8 cellular contexts compared by ENCODE assay signal in the genomic region with DNA sequence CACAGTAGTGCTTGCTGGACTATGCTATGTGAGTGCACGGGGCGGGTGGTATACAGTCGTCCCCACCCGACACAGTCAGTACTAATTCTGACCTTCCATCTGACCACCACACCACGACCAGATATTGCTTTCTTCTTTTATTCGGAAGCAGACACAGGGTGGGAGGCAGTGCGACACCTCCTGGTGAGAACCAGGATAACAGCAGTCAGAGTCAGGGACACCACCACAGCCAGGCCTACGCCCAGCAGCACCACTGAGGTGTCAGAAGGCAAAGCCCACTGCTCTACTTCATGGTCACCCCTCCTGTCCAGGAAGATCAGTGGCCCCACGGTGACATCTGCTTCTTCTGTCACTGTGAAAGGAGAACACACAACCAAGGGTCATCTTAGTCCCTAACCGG. TPM values are rescaled to one million over a fixed set of nuclear protein-coding genes. Genes with fewer than 3 reads are reported as not detected.
DNase-seq lines count a peak whose midpoint lies in the region; ATAC-seq, FAIRE-seq and TF ChIP-seq lines count a peak whose summit lies in the region.
"Not testable (repeated sequence)": the region's sequence is repeated elsewhere in the genome, so short reads cannot be mapped to it uniquely, and the experiment has no call there.

No MANE protein-coding gene starts in this region.

- not testable (repeated sequence) for H3K4me2 ChIP-seq in H1 (ENCODE audit: insufficient read depth in 1 of 2, low read depth in 2 of 2, low read length in 2 of 2)

- TF ChIP-seq RAD21 in H1 (IDR thresholded peaks at IDR 0.05 in 1 of 2, conservative IDR thresholded peaks at IDR 0.05 in 1 of 2; ENCODE audit: low read depth in 2 of 2, low read length in 2 of 2) = not testable (repeated sequence)

- H2BK5ac ChIP-seq in H1 (ENCODE audit: low read depth, low read length) = not testable (repeated sequence)

- H3K4me3 Mint-ChIP-seq in CD8-positive, alpha-beta T cell; activated CD4-positive, alpha-beta T cell treated with anti-CD3 and anti-CD28 coated beads for 36 hours: not testable (repeated sequence)

- TF ChIP-seq EP300 in H1 (IDR thresholded peaks at IDR 0.05; ENCODE audit: borderline replicate concordance in 1 of 2, low read depth in 2 of 2, low read length in 2 of 2) = not testable (repeated sequence)

- intact Hi-C loops in CD8-positive, alpha-beta T cell (cut with DNase I, micrococcal nuclease); activated CD4-positive, alpha-beta T cell treated with anti-CD3 and anti-CD28 coated beads for 36 hours (cut with DNase I, micrococcal nuclease); right lobe of liver (cut with DNase I): not testable (repeated sequence)

- H2BK12ac ChIP-seq in H1 (ENCODE audit: low read depth, low read length) = not testable (repeated sequence)

- not testable (repeated sequence) for H3K79me1 ChIP-seq in H1 (ENCODE audit: low read depth, low read length)

- not testable (repeated sequence) for H3K36me3 ChIP-seq in CD8-positive, alpha-beta T cell (ENCODE audit: insufficient read depth, low read length); H1 (ENCODE audit: control insufficient read depth in 2 of 4, insufficient read depth in 4 of 4, low read length in 3 of 4); right lobe of liver

- TF ChIP-seq CTCF in CD8-positive, alpha-beta T cell (IDR thresholded peaks at IDR 0.05); H1 (IDR thresholded peaks at IDR 0.05; ENCODE audit: control extremely low read depth in 1 of 3, insufficient read depth in 1 of 3, low read depth in 1 of 3, low read length in 3 of 3); right lobe of liver (IDR thresholded peaks at IDR 0.05): not testable (repeated sequence)

- not testable (repeated sequence) for H3K27me3 ChIP-seq in CD8-positive, alpha-beta T cell (ENCODE audit: insufficient read depth, low read length); H1 (replicated peaks in 1 of 4; ENCODE audit: control insufficient read depth in 3 of 4, extremely low read depth in 1 of 4, insufficient read depth in 3 of 4, low read length in 3 of 4); right lobe of liver

- H2BK20ac ChIP-seq in H1 (ENCODE audit: low read length) = not testable (repeated sequence)

- not testable (repeated sequence) for H2AK5ac ChIP-seq in H1 (ENCODE audit: low read depth, low read length)

- H3K18ac ChIP-seq in H1 (ENCODE audit: extremely low read depth, low read length) = not testable (repeated sequence)

- not testable (repeated sequence) for H3K36me3 Mint-ChIP-seq in CD8-positive, alpha-beta T cell; activated CD4-positive, alpha-beta T cell treated with anti-CD3 and anti-CD28 coated beads for 36 hours (ENCODE audit: low read depth)

- TF ChIP-seq POLR2A in H1 (IDR thresholded peaks at IDR 0.05; ENCODE audit: control extremely low read depth in 1 of 2, low read depth in 2 of 2, low read length in 2 of 2); right lobe of liver (IDR thresholded peaks at IDR 0.05): not testable (repeated sequence)

- not testable (repeated sequence) for H3K27ac ChIP-seq in CD8-positive, alpha-beta T cell (ENCODE audit: low read depth, low read length); H1 (ENCODE audit: low read depth, low read length); right lobe of liver

- H3K4me1 ChIP-seq in CD8-positive, alpha-beta T cell (ENCODE audit: insufficient read depth, low read length) = peaks cover 15% of the 10 kb centered on the region
- not testable (repeated sequence) for H3K4me1 ChIP-seq in H1 (replicated peaks in 1 of 4; ENCODE audit: control insufficient read depth in 3 of 4, insufficient read depth in 4 of 4, low read length in 3 of 4); right lobe of liver

- H3K23me2 ChIP-seq in H1 (ENCODE audit: low read depth, low read length) = not testable (repeated sequence)

- POLR2A ChIA-PET in CD8-positive, alpha-beta T cell (lab: Charles Lee); activated CD4-positive, alpha-beta T cell treated with anti-CD3 and anti-CD28 coated beads for 36 hours (lab: Charles Lee); H1 (lab: Charles Lee; ENCODE audit: partially characterized antibody): not testable (repeated sequence)

- FAIRE-seq in H1 (lab: Jason Lieb, UNC) = peak; percentile 78

- H2BK120ac ChIP-seq in H1 (replicated peaks; ENCODE audit: low read depth, low read length) = not testable (repeated sequence)

- not testable (repeated sequence) for H4K20me1 ChIP-seq in H1 (replicated peaks in 1 of 2; ENCODE audit: control insufficient read depth in 1 of 2, insufficient read depth in 2 of 2, low read length in 2 of 2)

- H3K27me3 Mint-ChIP-seq in CD8-positive, alpha-beta T cell (ENCODE audit: low read depth); activated CD4-positive, alpha-beta T cell treated with anti-CD3 and anti-CD28 coated beads for 36 hours: not testable (repeated sequence)

- H3K4me3 ChIP-seq in CD8-positive, alpha-beta T cell (ENCODE audit: low read depth, low read length); H1 (ENCODE audit: extremely low read depth in 1 of 4, insufficient read depth in 2 of 4, low read depth in 3 of 4, low read length in 4 of 4); right lobe of liver: not testable (repeated sequence)

- not testable (repeated sequence) for H3K4ac ChIP-seq in H1 (replicated peaks; ENCODE audit: insufficient read length, low read depth, low read length)

- not testable (repeated sequence) for H3K9me3 Mint-ChIP-seq in CD8-positive, alpha-beta T cell; activated CD4-positive, alpha-beta T cell treated with anti-CD3 and anti-CD28 coated beads for 36 hours (ENCODE audit: low read depth)

- not testable (repeated sequence) for H4K8ac ChIP-seq in H1 (ENCODE audit: extremely low read depth, insufficient read depth, low read length)

- not testable (repeated sequence) for H3K56ac ChIP-seq in H1 (replicated peaks; ENCODE audit: insufficient read length, low read depth, low read length)

- H2AFZ ChIP-seq in H1 (ENCODE audit: low read length) = not testable (repeated sequence)

- WGBS in H1 (ENCODE audit: extremely low coverage in 1 of 2, insufficient coverage in 1 of 2, insufficient read length in 1 of 2, insufficient replicate concordance in 2 of 2, low coverage in 1 of 2, low lambda C conversion rate in 2 of 2, missing lambda C conversion rate in 1 of 2), 2 experiments = 67% methylated on average over 1 of the region's 10 CpGs; no CpG with 5 or more reads in 1 of the 2 experiments
- WGBS in right lobe of liver (ENCODE audit: insufficient coverage, low coverage, low lambda C conversion rate, missing lambda C conversion rate) = no CpG with 5 or more reads among the region's 10 CpGs

- CTCF ChIA-PET in CD8-positive, alpha-beta T cell (lab: Charles Lee); activated CD4-positive, alpha-beta T cell treated with anti-CD3 and anti-CD28 coated beads for 36 hours (lab: Charles Lee); H1 (lab: Charles Lee; ENCODE audit: partially characterized antibody): not testable (repeated sequence)

- H3K9ac ChIP-seq in H1 (replicated peaks in 1 of 4; ENCODE audit: extremely low read depth in 1 of 4, low read depth in 3 of 4, low read length in 3 of 4) = not testable (repeated sequence)

- H2BK15ac ChIP-seq in H1 (ENCODE audit: low read length) = not testable (repeated sequence)

- H3K9me3 ChIP-seq in CD8-positive, alpha-beta T cell (ENCODE audit: low read length); H1 (ENCODE audit: insufficient read depth in 2 of 2, low read depth in 1 of 2, low read length in 1 of 2); right lobe of liver: not testable (repeated sequence)

- peak; percentile 59 for ATAC-seq in CD8-positive, alpha-beta T cell
- ATAC-seq in GM19043 (IDR thresholded peaks at IDR 0.05; ENCODE audit: low read depth, unreplicated experiment) = peak; percentile 27
- peak; percentile 43 for ATAC-seq in HG02623 (IDR thresholded peaks at IDR 0.05; ENCODE audit: unreplicated experiment)
- peak; percentile 44 for ATAC-seq in HG03354 (IDR thresholded peaks at IDR 0.05; ENCODE audit: poor library complexity, severe bottlenecking, unreplicated experiment)
- peak; percentile 41 for ATAC-seq in activated CD4-positive, alpha-beta T cell treated with anti-CD3 and anti-CD28 coated beads for 36 hours
- ATAC-seq in right lobe of liver = peak; percentile 51 to 67 (median 66)
- ATAC-seq in stimulated activated naive CD8-positive, alpha-beta T cell treated with anti-CD3 and anti-CD28 coated beads, Interleukin-15, Interleukin-2, amounts not matched to agents 100 U/mL and 50 U/mL, for 24 hours = peak; percentile 41

- H3K4me1 Mint-ChIP-seq in CD8-positive, alpha-beta T cell (ENCODE audit: low read depth) = peaks cover 18% of the 10 kb centered on the region
- peaks cover 13% of the 10 kb centered on the region for H3K4me1 Mint-ChIP-seq in activated CD4-positive, alpha-beta T cell treated with anti-CD3 and anti-CD28 coated beads for 36 hours

- H3K27ac Mint-ChIP-seq in CD8-positive, alpha-beta T cell; activated CD4-positive, alpha-beta T cell treated with anti-CD3 and anti-CD28 coated beads for 36 hours: not testable (repeated sequence)

- not testable (repeated sequence) for DNase-seq in CD8-positive, alpha-beta T cell; activated CD4-positive, alpha-beta T cell treated with anti-CD3 and anti-CD28 coated beads for 36 hours; H1 (ENCODE audit: low read depth in 1 of 2, low spot score in 2 of 2); right lobe of liver; stimulated activated naive CD8-positive, alpha-beta T cell treated with anti-CD3 and anti-CD28 coated beads, Interleukin-15, Interleukin-2, amounts not matched to agents 100 U/mL and 50 U/mL, for 24 hours

- H4K5ac ChIP-seq in H1 (ENCODE audit: insufficient read length, low read depth, low read length) = not testable (repeated sequence)

- H3K14ac ChIP-seq in H1 (ENCODE audit: insufficient read length) = not testable (repeated sequence)

- not testable (repeated sequence) for H4K91ac ChIP-seq in H1 (replicated peaks; ENCODE audit: insufficient read length, low read length)

- H3K79me2 ChIP-seq in H1 (ENCODE audit: control insufficient read depth in 1 of 2, insufficient read depth in 2 of 2, low read length in 2 of 2) = not testable (repeated sequence)

- not testable (repeated sequence) for H3K23ac ChIP-seq in H1 (ENCODE audit: insufficient read length)

RNA-seq across cellular contexts. Expression of gene POMZP3, which starts 17.2 kb away (rescaled TPM):
- total RNA-seq in CD8-positive, alpha-beta T cell = 10 to 100 TPM; 29.4 to 31.6 TPM
- 1 to 10 TPM; 9.0 to 9.9 TPM for total RNA-seq in activated CD4-positive, alpha-beta T cell treated with anti-CD3 and anti-CD28 coated beads for 36 hours
- total RNA-seq in H1 (2021; fragmentation: NEBNext Ultra II Directional; extraction: Animal tissue kit (Norgen Biotek cat#: 25700)) = 6.2 and 9.0 TPM in 2 replicates
- polyA plus RNA-seq in H1 (2011; rRNA removed) = 3.2 and 5.4 TPM in 2 replicates
- 3.0 TPM for polyA plus RNA-seq in H1 (2011; cell fraction: cytosol; rRNA removed)
- polyA plus RNA-seq in H1 (2011; cell fraction: nucleus; rRNA removed) = 5.5 TPM
- 5.3 to 7.6 TPM (median 6.2 TPM) in 4 replicates for polyA plus RNA-seq in H1 (2012, experiment 1 of 2)
- polyA plus RNA-seq in H1 (2012, experiment 2 of 2) = 4.3 TPM
- polyA plus RNA-seq in H1 (2013, experiment 1 of 2) = 4.4 TPM
- polyA plus RNA-seq in H1 (2013, experiment 2 of 2) = 4.4 TPM
- polyA minus RNA-seq in H1 (2011; rRNA and poly(A)+ RNA removed) = 3.2 and 5.5 TPM in 2 replicates
- polyA minus RNA-seq in H1 (2011; cell fraction: cytosol; rRNA and poly(A)+ RNA removed) = 5.4 TPM
- polyA minus RNA-seq in H1 (2011; cell fraction: nucleus; rRNA and poly(A)+ RNA removed) = 13.5 TPM
- 1 to 10 TPM; 2.0 to 3.8 (median 2.6) TPM for total RNA-seq in right lobe of liver
